Comparison of ENCODE assay signal across 16 cellular contexts in genomic region chr20:48052492-48052870, GRCh38.
DNase-seq lines count a peak whose midpoint lies in the region; ATAC-seq lines count a peak whose summit lies in the region.
"Had no signal": no experiment of that assay in that cellular context is flagged by ENCODE, and none has a peak within 500 bp of the region (broad histone marks: within the 10 kb centered on the region; RNA-seq: fewer than 3 reads in every experiment).

No MANE protein-coding gene starts in this region.

- ATAC-seq in GM18858 (IDR thresholded peaks at IDR 0.05; ENCODE audit: unreplicated experiment) = no peak
- ATAC-seq in esophagus mucosa = no peak
- ATAC-seq: activated T-cell treated with anti-CD3 and anti-CD28 coated beads, Interleukin-2, amount 50 U/mL, for 4 hours; gastroesophageal sphincter; HCT116 had no signal

- DNase-seq in NCI-H2081 (lab: John Stamatoyannopoulos, UW) = peak; percentile 24 to 52
- no peak for DNase-seq in NCI-H2081 treated with DMSO at 0.1 percent for 48 hours (lab: John Stamatoyannopoulos, UW)
- DNase-seq in NCI-H446 treated with DMSO at 0.1 percent for 48 hours (lab: John Stamatoyannopoulos, UW) = peak; percentile 38
- DNase-seq in dermis blood vessel endothelial cell = peak; percentile 65
- peak; percentile 20 for DNase-seq in midbrain (lab: John Stamatoyannopoulos, UW)
- DNase-seq in ureter (ENCODE audit: low spot score) = no peak
- DNase-seq: 8988T; activated CD4-positive, alpha-beta T cell treated with anti-CD3 and anti-CD28 coated beads, Interleukin-2, amount 10 ng/mL, durations not matched to agents 24 days and 14 days; activated T-cell treated with anti-CD3 and anti-CD28 coated beads, Interleukin-2, amount 50 U/mL, for 4 hours; dorsolateral prefrontal cortex; NCI-H524; stomach had no signal

Comparison
In these comparisons a context has a peak if more than half of its experiments do, and no peak if none do; other contexts are left out.
1. DNase-seq: peak in NCI-H2081 (2 of 2), NCI-H446 treated with DMSO at 0.1 percent for 48 hours (single experiment), dermis blood vessel endothelial cell (single experiment) and midbrain (single experiment); none in NCI-H2081 treated with DMSO at 0.1 percent for 48 hours (single experiment) and ureter (single experiment).